10 cellular contexts compared by ENCODE assay signal in genomic region chrX:65750674-65751469, GRCh38.
DNase-seq lines count a peak whose midpoint lies in the region; ATAC-seq lines count a peak whose summit lies in the region.
"Had no signal": no experiment of that assay in that cellular context is flagged by ENCODE, and none has a peak within 500 bp of the region (broad histone marks: within the 10 kb centered on the region; RNA-seq: fewer than 3 reads in every experiment).

No MANE protein-coding gene starts in this region.

- no peaks in the 10 kb centered on the region for H3K27me3 Mint-ChIP-seq in activated CD4-positive, alpha-beta T cell treated with anti-CD3 and anti-CD28 coated beads for 36 hours

- intact Hi-C loops in activated CD4-positive, alpha-beta T cell treated with anti-CD3 and anti-CD28 coated beads for 36 hours (cut with DNase I, micrococcal nuclease) = loop anchor here in 1 of 2 experiments (10.0 kb wide), 1 partner anchor 174 kb away; no protein-coding TSS in a partner anchor

- H3K9me3 Mint-ChIP-seq in activated CD4-positive, alpha-beta T cell treated with anti-CD3 and anti-CD28 coated beads for 36 hours (ENCODE audit: low read depth) = peaks cover 4% of the 10 kb centered on the region

- H3K4me3 Mint-ChIP-seq in activated CD4-positive, alpha-beta T cell treated with anti-CD3 and anti-CD28 coated beads for 36 hours = no peak overlapping the region
- H3K4me3 Mint-ChIP-seq: nephron had no signal

- H3K36me3 Mint-ChIP-seq in activated CD4-positive, alpha-beta T cell treated with anti-CD3 and anti-CD28 coated beads for 36 hours (ENCODE audit: low read depth) = no peaks in the 10 kb centered on the region

- CTCF ChIA-PET in activated CD4-positive, alpha-beta T cell treated with anti-CD3 and anti-CD28 coated beads for 36 hours (lab: Charles Lee) = interaction anchor here (0.6 to 0.8 kb wide), 4 partner anchors 52 to 235 kb away, joined by 3 to 4 read pairs (median 3); no protein-coding TSS in a partner anchor

- POLR2A ChIA-PET in activated CD4-positive, alpha-beta T cell treated with anti-CD3 and anti-CD28 coated beads for 36 hours (lab: Charles Lee) = interaction anchor here (0.6 kb wide), 1 partner anchor 252 kb away, joined by 3 read pairs; no protein-coding TSS in a partner anchor

- H3K27ac Mint-ChIP-seq in activated CD4-positive, alpha-beta T cell treated with anti-CD3 and anti-CD28 coated beads for 36 hours = peak overlapping the region; percentile 31
- H3K27ac Mint-ChIP-seq: nephron had no signal

- ATAC-seq in HG03108 (IDR thresholded peaks at IDR 0.05; ENCODE audit: unreplicated experiment) = peak; percentile 92
- ATAC-seq in activated CD4-positive, alpha-beta T cell treated with anti-CD3 and anti-CD28 coated beads for 36 hours = peak; percentile 82
- peak; percentile 88 for ATAC-seq in stimulated activated naive CD8-positive, alpha-beta T cell treated with anti-CD3 and anti-CD28 coated beads, Interleukin-15, Interleukin-2, amounts not matched to agents 100 U/mL and 50 U/mL, for 24 hours

- DNase-seq in activated T-cell treated with anti-CD3 and anti-CD28 coated beads for 48 hours (ENCODE audit: low read depth) (peak; percentile 14), hippocampal formation (lab: John Stamatoyannopoulos, UW) (no peak), NCI-H345 treated with DMSO at 0.1 percent for 48 hours (lab: John Stamatoyannopoulos, UW; ENCODE audit: unreplicated experiment) (no peak), ureter (ENCODE audit: low spot score) (no peak)
- DNase-seq in activated T-cell treated with anti-CD3 and anti-CD28 coated beads, Interleukin-2, amount 50 U/mL, for 1 hour = no peak
- peak; percentile 47 for DNase-seq in activated CD4-positive, alpha-beta T cell treated with anti-CD3 and anti-CD28 coated beads for 36 hours
- peak; percentile 40 for DNase-seq in stimulated activated naive CD8-positive, alpha-beta T cell treated with anti-CD3 and anti-CD28 coated beads, Interleukin-15, Interleukin-2, amounts not matched to agents 100 U/mL and 50 U/mL, for 24 hours
- DNase-seq: NCI-H524 treated with DMSO at 0.1 percent for 48 hours had no signal

- peaks cover 55% of the 10 kb centered on the region for H3K4me1 Mint-ChIP-seq in activated CD4-positive, alpha-beta T cell treated with anti-CD3 and anti-CD28 coated beads for 36 hours
- H3K4me1 Mint-ChIP-seq: nephron had no signal

Comparison
In these comparisons a context has a peak if more than half of its experiments do, and no peak if none do; other contexts are left out.
1. DNase-seq: peak in activated T-cell treated with anti-CD3 and anti-CD28 coated beads for 48 hours (single experiment), activated CD4-positive, alpha-beta T cell treated with anti-CD3 and anti-CD28 coated beads for 36 hours (single experiment) and stimulated activated naive CD8-positive, alpha-beta T cell treated with anti-CD3 and anti-CD28 coated beads, Interleukin-15, Interleukin-2, amounts not matched to agents 100 U/mL and 50 U/mL, for 24 hours (single experiment); none in activated T-cell treated with anti-CD3 and anti-CD28 coated beads, Interleukin-2, amount 50 U/mL, for 1 hour (single experiment), hippocampal formation (0 of 2), NCI-H345 treated with DMSO at 0.1 percent for 48 hours (single experiment) and ureter (single experiment).
2. Peak in every context shown above with its lines, with median percentiles within 50 percentile points of each other: ATAC-seq.